ENCODE assay signal across 8 cellular contexts in the genomic region with DNA sequence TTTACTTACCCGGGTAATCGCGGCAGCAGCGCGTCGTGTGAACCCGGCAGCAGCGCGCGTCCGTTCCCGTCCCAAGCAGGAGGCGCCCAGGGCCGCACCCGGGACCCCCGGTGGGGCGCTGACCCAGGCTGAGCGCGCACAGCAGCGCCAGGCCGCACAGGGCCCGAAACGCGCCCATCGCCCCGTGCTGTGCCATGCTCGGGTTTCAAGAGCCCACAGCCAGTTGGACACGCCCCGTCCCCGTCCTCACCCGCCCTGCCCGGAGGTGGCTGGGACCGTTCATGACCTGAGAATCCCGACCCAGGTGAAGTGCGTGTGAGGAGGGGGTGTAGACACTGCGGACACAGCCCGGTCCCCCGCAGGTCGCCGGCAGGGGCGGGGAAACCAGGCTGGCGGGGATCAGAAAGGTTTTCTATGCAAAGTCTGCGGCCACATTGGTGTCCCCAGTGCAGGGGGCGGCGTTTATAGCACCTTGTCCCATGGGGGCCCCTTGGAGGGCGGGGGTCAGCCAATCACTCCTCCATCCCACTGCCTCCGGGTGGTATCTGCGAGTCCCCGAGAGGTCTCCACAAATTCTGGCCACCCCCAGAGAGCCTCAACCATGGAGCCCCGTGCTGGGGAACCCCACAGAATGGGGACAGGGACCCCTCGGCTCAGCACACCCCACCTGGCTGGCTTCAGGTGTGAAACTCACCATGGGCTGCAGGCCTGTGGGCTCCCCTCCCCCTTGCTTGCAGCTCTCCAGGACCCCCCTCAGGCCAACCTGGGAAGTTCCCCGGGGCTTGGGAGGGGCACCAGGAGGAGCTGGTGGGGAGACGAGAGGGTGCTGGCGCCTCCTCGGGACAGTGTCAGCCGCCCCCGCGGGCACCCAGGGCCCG. TPM values are rescaled to one million over a fixed set of nuclear protein-coding genes. Genes with fewer than 3 reads are reported as not detected.
A peak's percentile ranks its signal among the peaks of the same experiment; 100 is the strongest.
DNase-seq lines count a peak whose midpoint lies in the region; ATAC-seq and TF ChIP-seq lines count a peak whose summit lies in the region.

Gene TNFRSF18, minus strand, starts transcription at position 217 of the 878 bp plus-strand sequence. Its CDS starts 21 bp downstream, at position 196.

- H3K27ac ChIP-seq in hepatocyte (no peak within 1 kb of the TSS), gastroesophageal sphincter (no peak within 1 kb of the TSS)

- no peaks in the 10 kb centered on the region for H3K27me3 Mint-ChIP-seq in activated CD4-positive, alpha-beta T cell treated with anti-CD3 and anti-CD28 coated beads for 36 hours
- no peaks in the 10 kb centered on the region for H3K27me3 Mint-ChIP-seq in activated CD8-positive, alpha-beta T cell treated with anti-CD3 and anti-CD28 coated beads, Interleukin-2, amount 10 ng/mL, durations not matched to agents 7 days and 5 days (ENCODE audit: low read depth)

- WGBS in hepatocyte (ENCODE audit: low lambda C conversion rate, missing lambda C conversion rate): 31% methylated on average over 55 of the region's 59 CpGs
- WGBS in gastroesophageal sphincter (ENCODE audit: low coverage in 1 of 2), 2 donors: no CpG with 5 or more reads among the region's 59 CpGs

- peaks cover 31% of the 10 kb centered on the region for H3K4me1 Mint-ChIP-seq in activated CD4-positive, alpha-beta T cell treated with anti-CD3 and anti-CD28 coated beads for 36 hours
- peaks cover 31% of the 10 kb centered on the region for H3K4me1 Mint-ChIP-seq in activated CD8-positive, alpha-beta T cell treated with anti-CD3 and anti-CD28 coated beads, Interleukin-2, amount 10 ng/mL, durations not matched to agents 7 days and 5 days (ENCODE audit: low read depth)

- no peaks in the 10 kb centered on the region for H3K9me2 ChIP-seq in hepatocyte (replicated peaks; ENCODE audit: insufficient read depth)

- H3K79me2 ChIP-seq in hepatocyte: no peaks in the 10 kb centered on the region

- H3K4me2 ChIP-seq in hepatocyte: peak within 1 kb of the TSS; percentile 77

- DNase-seq in activated CD4-positive, alpha-beta T cell treated with anti-CD3 and anti-CD28 coated beads for 36 hours: peak; percentile 75
- DNase-seq in activated CD4-positive, alpha-beta T cell treated with anti-CD3 and anti-CD28 coated beads for 1 hour: no peak
- no peak for DNase-seq in activated CD8-positive, alpha-beta T cell treated with anti-CD3 and anti-CD28 coated beads, Interleukin-2, amount 10 ng/mL, durations not matched to agents 7 days and 5 days
- DNase-seq in hepatocyte (ENCODE audit: low spot score) (no peak), hypothalamus (lab: John Stamatoyannopoulos, UW) (no peak)
- peak; percentile 40 to 47 for DNase-seq in stimulated activated CD8-positive, alpha-beta memory T cell treated with anti-CD3 and anti-CD28 coated beads, Interleukin-2, amount 100 ng/mL, for 48 hours (ENCODE audit: low read depth in 2 of 2)

- H3K27me3 ChIP-seq in hepatocyte: peaks cover 23% of the 10 kb centered on the region
- peaks cover 67% of the 10 kb centered on the region for H3K27me3 ChIP-seq in gastroesophageal sphincter

- H3K4me1 ChIP-seq in hepatocyte (ENCODE audit: insufficient read depth): peaks cover 17% of the 10 kb centered on the region
- H3K4me1 ChIP-seq in gastroesophageal sphincter: peaks cover 0 to 31% (median 6%) of the 10 kb centered on the region in 3 donors

- TF ChIP-seq CTCF in hepatocyte (IDR thresholded peaks at IDR 0.05; ENCODE audit: poor library complexity) (no peak), gastroesophageal sphincter (IDR thresholded peaks at IDR 0.05) (no peak)

- peak within 1 kb of the TSS; percentile 77 for H3K4me3 Mint-ChIP-seq in activated CD4-positive, alpha-beta T cell treated with anti-CD3 and anti-CD28 coated beads for 36 hours
- peak within 1 kb of the TSS; percentile 61 for H3K4me3 Mint-ChIP-seq in activated CD8-positive, alpha-beta T cell treated with anti-CD3 and anti-CD28 coated beads, Interleukin-2, amount 10 ng/mL, durations not matched to agents 7 days and 5 days

- peak within 1 kb of the TSS; percentile 99 for H3K27ac Mint-ChIP-seq in activated CD4-positive, alpha-beta T cell treated with anti-CD3 and anti-CD28 coated beads for 36 hours
- peak within 1 kb of the TSS; percentile 43 for H3K27ac Mint-ChIP-seq in activated CD8-positive, alpha-beta T cell treated with anti-CD3 and anti-CD28 coated beads, Interleukin-2, amount 10 ng/mL, durations not matched to agents 7 days and 5 days

- CTCF ChIA-PET in activated CD4-positive, alpha-beta T cell treated with anti-CD3 and anti-CD28 coated beads for 36 hours (lab: Charles Lee): interaction anchor here (0.7 to 1.2 kb wide), 2 partner anchors 11 to 89 kb away, joined by 3 to 6 read pairs; no protein-coding TSS in a partner anchor
- CTCF ChIA-PET in activated CD8-positive, alpha-beta T cell treated with anti-CD3 and anti-CD28 coated beads, Interleukin-2, amount 10 ng/mL, durations not matched to agents 7 days and 5 days (lab: Charles Lee): interaction anchor here (2.3 to 2.6 kb wide), 2 partner anchors 84 to 85 kb away, joined by 10 to 16 read pairs; no protein-coding TSS in a partner anchor

- no peaks in the 10 kb centered on the region for H3K9me3 ChIP-seq in hepatocyte (ENCODE audit: low read depth)
- no peaks in the 10 kb centered on the region for H3K9me3 ChIP-seq in gastroesophageal sphincter

- no peaks in the 10 kb centered on the region for H4K20me1 ChIP-seq in hepatocyte (ENCODE audit: insufficient read depth, poor library complexity, severe bottlenecking)

- intact Hi-C loops in activated CD4-positive, alpha-beta T cell treated with anti-CD3 and anti-CD28 coated beads for 36 hours (cut with DNase I, micrococcal nuclease): loop anchor here in 1 of 2 experiments (5.0 kb wide), 1 partner anchor 64 kb away; no protein-coding TSS in a partner anchor

- POLR2A ChIA-PET in activated CD4-positive, alpha-beta T cell treated with anti-CD3 and anti-CD28 coated beads for 36 hours (lab: Charles Lee): interaction anchor here (0.5 kb wide), 1 partner anchor 406 kb away, joined by 4 read pairs; no protein-coding TSS in a partner anchor
- POLR2A ChIA-PET in activated CD8-positive, alpha-beta T cell treated with anti-CD3 and anti-CD28 coated beads, Interleukin-2, amount 10 ng/mL, durations not matched to agents 7 days and 5 days (lab: Charles Lee): interaction anchor here (0.6 to 1.8 kb wide), 3 partner anchors 24 to 84 kb away, joined by 3 to 10 read pairs (median 4); no protein-coding TSS in a partner anchor

- H2AFZ ChIP-seq in hepatocyte: peak within 1 kb of the TSS; percentile 19

- peak; percentile 7 for ATAC-seq in activated CD4-positive, alpha-beta T cell treated with anti-CD3 and anti-CD28 coated beads for 36 hours
- peak; percentile 32 for ATAC-seq in activated CD8-positive, alpha-beta T cell treated with anti-CD3 and anti-CD28 coated beads, Interleukin-2, amount 10 ng/mL, durations not matched to agents 7 days and 5 days
- ATAC-seq in HG02970 (IDR thresholded peaks at IDR 0.05; ENCODE audit: low FRiP score, unreplicated experiment) (no peak), gastroesophageal sphincter (no peak)

- TF ChIP-seq POLR2A in gastroesophageal sphincter (IDR thresholded peaks at IDR 0.05): no peak

- no peaks in the 10 kb centered on the region for H3K36me3 ChIP-seq in hepatocyte (replicated peaks; ENCODE audit: insufficient read depth, low read depth)
- H3K36me3 ChIP-seq in gastroesophageal sphincter: no peaks in the 10 kb centered on the region

- TF ChIP-seq EP300 in gastroesophageal sphincter (IDR thresholded peaks at IDR 0.05): no peak

- peaks cover 21% of the 10 kb centered on the region for H3K36me3 Mint-ChIP-seq in activated CD4-positive, alpha-beta T cell treated with anti-CD3 and anti-CD28 coated beads for 36 hours (ENCODE audit: low read depth)
- no peaks in the 10 kb centered on the region for H3K36me3 Mint-ChIP-seq in activated CD8-positive, alpha-beta T cell treated with anti-CD3 and anti-CD28 coated beads, Interleukin-2, amount 10 ng/mL, durations not matched to agents 7 days and 5 days (ENCODE audit: low read depth)

- H3K9me3 Mint-ChIP-seq in activated CD4-positive, alpha-beta T cell treated with anti-CD3 and anti-CD28 coated beads for 36 hours (ENCODE audit: low read depth): no peaks in the 10 kb centered on the region
- H3K9me3 Mint-ChIP-seq in activated CD8-positive, alpha-beta T cell treated with anti-CD3 and anti-CD28 coated beads, Interleukin-2, amount 10 ng/mL, durations not matched to agents 7 days and 5 days (ENCODE audit: insufficient read depth): no peaks in the 10 kb centered on the region

- H3K4me3 ChIP-seq in hepatocyte (no peak within 1 kb of the TSS), gastroesophageal sphincter (peak within 1 kb of the TSS in 1 of 2 donors; percentile 30)

RNA-seq across cellular contexts. Expression of gene TNFRSF18, which starts in this region (rescaled TPM):
- total RNA-seq in activated CD4-positive, alpha-beta T cell treated with anti-CD3 and anti-CD28 coated beads for 36 hours: 100 to 1,000 TPM in 1 of 2 experiments, 10 to 100 TPM in 1; 95.0 to 164 TPM
- 10 to 100 TPM; 17.5 to 18.8 TPM for total RNA-seq in activated CD8-positive, alpha-beta T cell treated with anti-CD3 and anti-CD28 coated beads, Interleukin-2, amount 10 ng/mL, durations not matched to agents 7 days and 5 days
- total RNA-seq in hepatocyte: not detected in 2 replicates
- polyA plus RNA-seq in hepatocyte: 0.86 and 1.3 TPM in 2 replicates
- total RNA-seq in gastroesophageal sphincter: 1 to 10 TPM in 1 of 4 donors, under 1 TPM in 1, not detected in 2; 0.35 to 2.2 TPM

Comparison
In these comparisons a context has a peak if more than half of its experiments do, and no peak if none do; other contexts are left out.
1. RNA of gene TNFRSF18 (total RNA-seq): 95.0 to 164 TPM in activated CD4-positive, alpha-beta T cell treated with anti-CD3 and anti-CD28 coated beads for 36 hours and 17.5 to 18.8 TPM in activated CD8-positive, alpha-beta T cell treated with anti-CD3 and anti-CD28 coated beads, Interleukin-2, amount 10 ng/mL, durations not matched to agents 7 days and 5 days; 0.35 to 2.2 TPM in gastroesophageal sphincter and not detected in hepatocyte; every median in the first group is over 4 times any median in the second.
2. RNA of gene TNFRSF18 (total RNA-seq): 95.0 to 164 TPM in activated CD4-positive, alpha-beta T cell treated with anti-CD3 and anti-CD28 coated beads for 36 hours; 17.5 to 18.8 TPM in activated CD8-positive, alpha-beta T cell treated with anti-CD3 and anti-CD28 coated beads, Interleukin-2, amount 10 ng/mL, durations not matched to agents 7 days and 5 days; every median in the first group is over 4 times any median in the second.
3. DNase-seq: peak in activated CD4-positive, alpha-beta T cell treated with anti-CD3 and anti-CD28 coated beads for 36 hours (single experiment) and stimulated activated CD8-positive, alpha-beta memory T cell treated with anti-CD3 and anti-CD28 coated beads, Interleukin-2, amount 100 ng/mL, for 48 hours (2 of 2); none in activated CD4-positive, alpha-beta T cell treated with anti-CD3 and anti-CD28 coated beads for 1 hour (single experiment), activated CD8-positive, alpha-beta T cell treated with anti-CD3 and anti-CD28 coated beads, Interleukin-2, amount 10 ng/mL, durations not matched to agents 7 days and 5 days (single experiment), hepatocyte (single experiment) and hypothalamus (0 of 51).
4. ATAC-seq: peak in activated CD4-positive, alpha-beta T cell treated with anti-CD3 and anti-CD28 coated beads for 36 hours (single experiment) and activated CD8-positive, alpha-beta T cell treated with anti-CD3 and anti-CD28 coated beads, Interleukin-2, amount 10 ng/mL, durations not matched to agents 7 days and 5 days (single experiment); none in HG02970 (single experiment) and gastroesophageal sphincter (single experiment).